ENCODE assay signal across 8 cellular contexts in the genomic region with DNA sequence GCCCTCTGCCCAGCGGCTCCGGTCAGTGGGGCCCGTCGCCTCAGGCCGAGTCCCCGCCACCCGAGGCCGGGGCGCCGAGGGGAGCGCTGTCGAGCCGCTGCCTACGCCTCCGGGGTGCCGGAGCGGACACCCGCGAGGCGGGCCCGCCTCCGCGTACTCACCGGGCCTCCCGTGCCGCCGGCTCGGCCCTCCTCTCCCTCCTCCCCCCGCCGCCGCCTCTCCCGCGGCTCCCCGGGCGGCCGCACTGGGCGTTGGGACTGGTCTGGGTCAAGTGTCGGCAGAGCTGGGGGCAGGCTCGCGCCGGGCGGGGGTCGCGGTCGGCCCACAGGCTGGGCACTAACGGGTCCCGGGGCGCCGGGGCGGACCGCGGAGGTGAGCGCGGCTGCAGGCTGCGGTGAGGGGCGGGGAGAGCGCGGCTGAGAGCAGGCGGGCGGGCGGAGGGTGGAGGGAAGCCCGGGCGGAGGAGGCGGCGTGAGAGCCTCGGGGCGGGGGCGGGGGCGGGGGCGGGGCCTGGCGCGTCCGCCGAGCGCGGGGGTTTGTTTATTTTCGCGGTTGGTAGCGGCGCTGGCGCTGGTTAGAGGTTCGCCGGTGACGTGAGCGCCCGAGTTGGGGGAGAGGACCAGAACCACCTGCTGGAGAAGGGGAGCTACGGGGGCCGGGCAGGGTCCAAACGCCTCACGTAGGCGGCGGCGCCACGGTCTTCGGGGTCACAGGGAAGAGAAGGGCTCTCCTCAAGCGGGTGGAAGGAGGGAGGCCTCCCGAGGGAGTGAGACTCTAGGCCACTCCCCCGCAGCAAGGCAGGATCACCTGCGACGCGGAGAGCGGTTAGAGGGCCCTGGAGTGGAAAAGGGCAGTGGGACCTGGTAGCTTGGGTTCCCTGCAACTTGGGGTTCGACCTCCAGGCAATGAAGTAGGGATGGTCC. TPM values are rescaled to one million over a fixed set of nuclear protein-coding genes. Genes with fewer than 3 reads are reported as not detected.
A peak's percentile ranks its signal among the peaks of the same experiment; 100 is the strongest.
DNase-seq lines count a peak whose midpoint lies in the region; ATAC-seq and TF ChIP-seq lines count a peak whose summit lies in the region.
"Not testable (repeated sequence)": the region's sequence is repeated elsewhere in the genome, so short reads cannot be mapped to it uniquely, and the experiment has no call there.

A gene (minus strand): TSS at position 414 of the 923 bp plus-strand sequence. CDS start 11,252 bp downstream, outside the sequence.

- peak within 1 kb of the TSS; percentile 74 for H3K4me3 Mint-ChIP-seq in Calu3 (ENCODE audit: low read depth, unreplicated experiment)

- CTCF ChIA-PET in Calu3 (lab: Charles Lee): not testable (repeated sequence)

- BruUV-seq in Calu3 (replicated peaks; lab: Mats Ljungman, UMichigan): not testable (repeated sequence)

- not testable (repeated sequence) for H3K36me3 Mint-ChIP-seq in Calu3 (ENCODE audit: insufficient read depth, unreplicated experiment)

- ATAC-seq in GM21367 (IDR thresholded peaks at IDR 0.05; ENCODE audit: unreplicated experiment) (peak; percentile 73), mucosa of descending colon (peak; percentile 96)

- intact Hi-C loops in Calu3 (cut with micrococcal nuclease; ENCODE audit: unreplicated experiment); mucosa of descending colon (cut with DNase I, micrococcal nuclease): not testable (repeated sequence)

- H3K27me3 ChIP-seq in OCI-LY3 (ENCODE audit: low read depth, low read length): not testable (repeated sequence)

- not testable (repeated sequence) for H3K4me1 Mint-ChIP-seq in Calu3 (ENCODE audit: low read depth, unreplicated experiment)

- peak within 1 kb of the TSS; percentile 88 for H3K4me2 ChIP-seq in OCI-LY3 (ENCODE audit: low read length)

- H3K79me2 ChIP-seq in OCI-LY3 (ENCODE audit: low read length): not testable (repeated sequence)

- H3K36me3 ChIP-seq in OCI-LY3 (replicated peaks; ENCODE audit: low read depth, low read length); mucosa of descending colon (ENCODE audit: low read depth): not testable (repeated sequence)

- H3K9me3 Mint-ChIP-seq in Calu3 (ENCODE audit: low read depth, unreplicated experiment): not testable (repeated sequence)

- not testable (repeated sequence) for H4K20me1 ChIP-seq in OCI-LY3 (ENCODE audit: insufficient read depth, low read length)

- peak within 1 kb of the TSS; percentile 40; the same call in 1 of the 2 replicates for H3K27ac ChIP-seq in OCI-LY3 (ENCODE audit: low read length)

- H3K4me3 ChIP-seq in OCI-LY3 (ENCODE audit: low read length) (peak within 1 kb of the TSS; percentile 87), epithelial cell of proximal tubule (ENCODE audit: low read depth, low read length) (peak within 1 kb of the TSS; percentile 59), mucosa of descending colon (peak within 1 kb of the TSS; percentile 61)

- H3K27me3 Mint-ChIP-seq in Calu3 (ENCODE audit: unreplicated experiment): not testable (repeated sequence)

- not testable (repeated sequence) for H3K4me1 ChIP-seq in OCI-LY3 (ENCODE audit: low read length); mucosa of descending colon (ENCODE audit: low read depth)

- H3K9ac ChIP-seq in OCI-LY3 (ENCODE audit: low read length): peak within 1 kb of the TSS; percentile 73

- peak within 1 kb of the TSS; percentile 58; the same call in 1 of the 2 replicates for H2AFZ ChIP-seq in OCI-LY3 (ENCODE audit: low read depth, low read length)

- not testable (repeated sequence) for H3K9me3 ChIP-seq in OCI-LY3 (ENCODE audit: insufficient read depth, low read length); mucosa of descending colon

- peak; percentile 57 for DNase-seq in Calu3
- peak; percentile 70 for DNase-seq in HT1080 (ENCODE audit: low read depth)
- DNase-seq in activated T-cell treated with anti-CD3 and anti-CD28 coated beads for 4 hours: peak; percentile 68
- DNase-seq in epithelial cell of proximal tubule (ENCODE audit: low read depth): not testable (repeated sequence)
- DNase-seq in mucosa of descending colon: peak; percentile 79 to 90 (median 89)
- peak; percentile 55 to 60 for DNase-seq in stimulated activated CD8-positive, alpha-beta memory T cell treated with anti-CD3 and anti-CD28 coated beads, Interleukin-15, amount 100 ng/mL, for 48 hours (ENCODE audit: low read depth in 2 of 2)

- peak within 1 kb of the TSS; percentile 72 for H3K27ac Mint-ChIP-seq in Calu3 (ENCODE audit: unreplicated experiment)

- TF ChIP-seq CTCF in Calu3 (IDR thresholded peaks at IDR 0.05; ENCODE audit: unreplicated experiment); OCI-LY3 (IDR thresholded peaks at IDR 0.05; ENCODE audit: low read depth, low read length); epithelial cell of proximal tubule (conservative IDR thresholded peaks at IDR 0.05; ENCODE audit: low read depth, low read length): not testable (repeated sequence)
- TF ChIP-seq CTCF in mucosa of descending colon (IDR thresholded peaks at IDR 0.05): peak; percentile 17

RNA-seq across cellular contexts. Expression of the gene that starts here (rescaled TPM):
- 5.9 and 7.5 TPM in 2 replicates for total RNA-seq in Calu3 (2022)
- total RNA-seq in HT1080 (2014; rRNA removed; shearing (Covaris generic)): 1.9 and 2.0 TPM in 2 replicates
- 4.5 and 4.6 TPM in 2 replicates for polyA plus RNA-seq in HT1080 (2015; cell fraction: cytosol; rRNA removed)
- 7.9 and 13.1 TPM in 2 replicates for polyA plus RNA-seq in HT1080 (2015; cell fraction: nucleus; rRNA removed)
- total RNA-seq in epithelial cell of proximal tubule: 2.0 and 5.0 TPM in 2 replicates
- total RNA-seq in mucosa of descending colon: 10 to 100 TPM in 1 of 3 donors, 1 to 10 TPM in 2; 3.7 to 17.9 (median 3.9) TPM
